In genomic region chr2:25122367-25122766, GRCh38 we compare ENCODE assay signal across 1 cellular context.
TF ChIP-seq lines count a peak whose summit lies in the region.

No MANE protein-coding gene starts in this region.

TF ChIP-seq in WTC11, 78 proteins besides CTCF, POLR2A, EP300 and RAD21 (continued from another document):
- TF ChIP-seq, protein P1, sequence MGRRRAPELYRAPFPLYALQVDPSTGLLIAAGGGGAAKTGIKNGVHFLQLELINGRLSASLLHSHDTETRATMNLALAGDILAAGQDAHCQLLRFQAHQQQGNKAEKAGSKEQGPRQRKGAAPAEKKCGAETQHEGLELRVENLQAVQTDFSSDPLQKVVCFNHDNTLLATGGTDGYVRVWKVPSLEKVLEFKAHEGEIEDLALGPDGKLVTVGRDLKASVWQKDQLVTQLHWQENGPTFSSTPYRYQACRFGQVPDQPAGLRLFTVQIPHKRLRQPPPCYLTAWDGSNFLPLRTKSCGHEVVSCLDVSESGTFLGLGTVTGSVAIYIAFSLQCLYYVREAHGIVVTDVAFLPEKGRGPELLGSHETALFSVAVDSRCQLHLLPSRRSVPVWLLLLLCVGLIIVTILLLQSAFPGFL (CRISPR knock-in tag; IDR thresholded peaks at IDR 0.05; ENCODE audit: borderline replicate concordance), result no peak
- TF ChIP-seq, protein P2, sequence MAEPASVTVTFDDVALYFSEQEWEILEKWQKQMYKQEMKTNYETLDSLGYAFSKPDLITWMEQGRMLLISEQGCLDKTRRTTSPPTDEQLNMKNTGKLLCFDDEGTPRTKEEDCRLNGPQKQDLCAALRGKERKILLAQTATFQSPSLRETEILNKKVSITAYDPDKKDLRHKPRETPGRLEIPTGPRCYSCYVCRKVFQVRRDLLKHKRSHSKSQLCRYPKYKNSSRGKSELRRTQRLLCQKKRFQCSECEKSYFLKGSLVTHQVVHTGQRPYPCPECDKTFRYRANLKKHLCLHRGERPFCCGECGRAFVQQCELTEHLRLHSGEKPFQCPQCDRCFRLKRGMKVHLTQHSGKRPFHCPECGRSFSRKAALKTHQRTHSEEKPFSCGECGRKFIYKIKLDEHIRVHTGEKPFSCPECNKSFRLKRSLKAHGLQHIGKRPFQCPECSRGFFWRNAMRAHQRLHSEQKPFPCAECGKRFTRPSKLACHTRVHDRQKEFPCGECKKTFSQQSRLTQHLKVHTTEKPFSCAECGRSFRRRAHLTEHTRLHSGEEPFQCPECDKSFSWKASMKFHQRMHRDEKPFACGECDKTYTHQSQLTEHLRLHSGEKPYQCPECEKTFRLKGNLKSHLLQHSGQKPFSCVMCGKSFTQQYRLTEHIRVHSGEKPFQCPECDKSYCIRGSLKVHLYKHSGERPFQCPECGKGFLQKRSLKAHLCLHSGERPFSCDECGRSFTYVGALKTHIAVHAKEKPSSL (CRISPR knock-in tag; conservative IDR thresholded peaks at IDR 0.05), result no peak
- TF ChIP-seq SMAD3 (CRISPR knock-in tag; IDR thresholded peaks at IDR 0.05; ENCODE audit: borderline replicate concordance), result no peak
- no peak for TF ChIP-seq AFF4 (CRISPR knock-in tag; IDR thresholded peaks at IDR 0.05; ENCODE audit: borderline replicate concordance)
- TF ChIP-seq ESRRA (CRISPR knock-in tag; IDR thresholded peaks at IDR 0.05; ENCODE audit: borderline replicate concordance), result no peak
- TF ChIP-seq, protein P3, sequence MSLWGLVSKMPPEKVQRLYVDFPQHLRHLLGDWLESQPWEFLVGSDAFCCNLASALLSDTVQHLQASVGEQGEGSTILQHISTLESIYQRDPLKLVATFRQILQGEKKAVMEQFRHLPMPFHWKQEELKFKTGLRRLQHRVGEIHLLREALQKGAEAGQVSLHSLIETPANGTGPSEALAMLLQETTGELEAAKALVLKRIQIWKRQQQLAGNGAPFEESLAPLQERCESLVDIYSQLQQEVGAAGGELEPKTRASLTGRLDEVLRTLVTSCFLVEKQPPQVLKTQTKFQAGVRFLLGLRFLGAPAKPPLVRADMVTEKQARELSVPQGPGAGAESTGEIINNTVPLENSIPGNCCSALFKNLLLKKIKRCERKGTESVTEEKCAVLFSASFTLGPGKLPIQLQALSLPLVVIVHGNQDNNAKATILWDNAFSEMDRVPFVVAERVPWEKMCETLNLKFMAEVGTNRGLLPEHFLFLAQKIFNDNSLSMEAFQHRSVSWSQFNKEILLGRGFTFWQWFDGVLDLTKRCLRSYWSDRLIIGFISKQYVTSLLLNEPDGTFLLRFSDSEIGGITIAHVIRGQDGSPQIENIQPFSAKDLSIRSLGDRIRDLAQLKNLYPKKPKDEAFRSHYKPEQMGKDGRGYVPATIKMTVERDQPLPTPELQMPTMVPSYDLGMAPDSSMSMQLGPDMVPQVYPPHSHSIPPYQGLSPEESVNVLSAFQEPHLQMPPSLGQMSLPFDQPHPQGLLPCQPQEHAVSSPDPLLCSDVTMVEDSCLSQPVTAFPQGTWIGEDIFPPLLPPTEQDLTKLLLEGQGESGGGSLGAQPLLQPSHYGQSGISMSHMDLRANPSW (CRISPR knock-in tag; conservative IDR thresholded peaks at IDR 0.05; ENCODE audit: low read depth), result no peak
